In genomic region chr1:41235893-41236292, GRCh38 we compare ENCODE assay signal across 29 cellular contexts.
"Had no signal": no experiment of that assay in that cellular context is flagged by ENCODE, and none has a peak within 500 bp of the region (broad histone marks: within the 10 kb centered on the region; RNA-seq: fewer than 3 reads in every experiment).

No MANE protein-coding gene starts in this region.

- DNase-seq: activated B cell treated with CpG ODN at 0.5 μM for 24 hours; activated CD4-positive, alpha-beta memory T cell treated with anti-CD3 and anti-CD28 coated beads for 36 hours; activated CD4-positive, alpha-beta T cell treated with anti-CD3 and anti-CD28 coated beads for 4 hours; activated CD4-positive, alpha-beta T cell treated with anti-CD3 and anti-CD28 coated beads, Interleukin-2, amount 50 U/mL, for 1 hour; activated CD4-positive, alpha-beta T cell treated with anti-CD3 and anti-CD28 coated beads, Interleukin-2, amount 50 U/mL, for 4 hours; activated CD4-positive, CD25-positive, alpha-beta regulatory T cell treated with anti-CD3 and anti-CD28 coated beads, Interleukin-2, amount 50 U/mL, for 72 hours; activated CD8-positive, alpha-beta memory T cell treated with anti-CD3 and anti-CD28 coated beads, Interleukin-2, amount 50 U/mL, for 4 hours; activated CD8-positive, alpha-beta T cell treated with anti-CD3 and anti-CD28 coated beads for 36 hours; activated effector memory CD4-positive, alpha-beta T cell treated with Interleukin-2 at 50 U/mL for 16 hours; activated gamma-delta T cell; activated naive CD4-positive, alpha-beta T cell treated with anti-CD3 and anti-CD28 coated beads, Interleukin-2, amount 10 ng/mL, durations not matched to agents 7 days and 5 days; activated naive CD4-positive, alpha-beta T cell treated with Interleukin-2 at 50 U/mL for 16 hours; activated naive CD8-positive, alpha-beta T cell treated with anti-CD3 and anti-CD28 coated beads, Interleukin-2, amount 10 ng/mL, durations not matched to agents 7 days and 5 days; activated naive CD8-positive, alpha-beta T cell treated with anti-CD3 and anti-CD28 coated beads, Interleukin-2, amount 50 U/mL, for 24 hours; activated T-cell treated with anti-CD3 and anti-CD28 coated beads for 4 hours; activated T-cell treated with anti-CD3 and anti-CD28 coated beads, Interleukin-2, amount 50 U/mL, for 1 hour; activated T-cell treated with anti-CD3 and anti-CD28 coated beads, Interleukin-2, amount 50 U/mL, for 4 hours; amygdala; anterior cingulate cortex; central memory CD4-positive, alpha-beta T cell; T-cell; T-helper 2 cell; T-helper 9 cell had no signal

- H3K36me3 ChIP-seq: ascending aorta had no signal

- H3K27ac Mint-ChIP-seq: activated B cell treated with CpG ODN at 0.5 μM for 24 hours; activated CD4-positive, alpha-beta memory T cell treated with anti-CD3 and anti-CD28 coated beads for 36 hours; activated CD4-positive, alpha-beta T cell treated with anti-CD3 and anti-CD28 coated beads, Interleukin-2, amount 10 ng/mL, durations not matched to agents 24 days and 14 days; activated CD8-positive, alpha-beta T cell treated with anti-CD3 and anti-CD28 coated beads for 36 hours; activated naive CD4-positive, alpha-beta T cell treated with anti-CD3 and anti-CD28 coated beads, Interleukin-2, amount 10 ng/mL, durations not matched to agents 7 days and 5 days; activated naive CD8-positive, alpha-beta T cell; activated naive CD8-positive, alpha-beta T cell treated with anti-CD3 and anti-CD28 coated beads, Interleukin-2, amount 10 ng/mL, durations not matched to agents 7 days and 5 days; activated naive CD8-positive, alpha-beta T cell treated with anti-CD3 and anti-CD28 coated beads, Interleukin-2, amount 50 U/mL, for 24 hours; activated T-helper 2 cell treated with anti-CD3 and anti-CD28 coated beads, Interferon-gamma antibody, Interleukin-2, Interleukin-4, amounts not matched to agents 10 μg/mL and 5 μg/mL and 100 μg/mL, durations not matched to agents 14 hours and 24 hours and 36 hours; brain; T-cell; T-helper 2 cell treated with Interferon-gamma antibody and Interleukin-4, amounts not matched to agents 5 μg/mL and 100 μg/mL, for 36 hours had no signal

- H3K27me3 ChIP-seq: ascending aorta had no signal

- ATAC-seq: activated CD8-positive, alpha-beta T cell treated with anti-CD3 and anti-CD28 coated beads for 36 hours; activated naive CD8-positive, alpha-beta T cell treated with anti-CD3 and anti-CD28 coated beads, Interleukin-2, amount 50 U/mL, for 24 hours; activated T-cell treated with anti-CD3 and anti-CD28 coated beads, Interleukin-2, amount 50 U/mL, for 4 hours; T-cell had no signal

- H3K27ac ChIP-seq: ascending aorta had no signal

- H3K27me3 Mint-ChIP-seq: activated B cell treated with CpG ODN at 0.5 μM for 24 hours; activated CD4-positive, alpha-beta memory T cell treated with anti-CD3 and anti-CD28 coated beads for 36 hours; activated CD4-positive, alpha-beta T cell treated with anti-CD3 and anti-CD28 coated beads, Interleukin-2, amount 10 ng/mL, durations not matched to agents 24 days and 14 days; activated CD8-positive, alpha-beta T cell treated with anti-CD3 and anti-CD28 coated beads for 36 hours; activated naive CD4-positive, alpha-beta T cell treated with anti-CD3 and anti-CD28 coated beads, Interleukin-2, amount 10 ng/mL, durations not matched to agents 7 days and 5 days; activated naive CD8-positive, alpha-beta T cell; activated naive CD8-positive, alpha-beta T cell treated with anti-CD3 and anti-CD28 coated beads, Interleukin-2, amount 10 ng/mL, durations not matched to agents 7 days and 5 days; activated naive CD8-positive, alpha-beta T cell treated with anti-CD3 and anti-CD28 coated beads, Interleukin-2, amount 50 U/mL, for 24 hours; brain; T-cell had no signal

- H3K36me3 Mint-ChIP-seq: activated naive CD8-positive, alpha-beta T cell; T-cell had no signal

- H3K4me3 Mint-ChIP-seq: activated B cell treated with CpG ODN at 0.5 μM for 24 hours; activated CD4-positive, alpha-beta memory T cell treated with anti-CD3 and anti-CD28 coated beads for 36 hours; activated CD4-positive, alpha-beta T cell treated with anti-CD3 and anti-CD28 coated beads, Interleukin-2, amount 10 ng/mL, durations not matched to agents 24 days and 14 days; activated CD8-positive, alpha-beta T cell treated with anti-CD3 and anti-CD28 coated beads for 36 hours; activated naive CD4-positive, alpha-beta T cell treated with anti-CD3 and anti-CD28 coated beads, Interleukin-2, amount 10 ng/mL, durations not matched to agents 7 days and 5 days; activated naive CD8-positive, alpha-beta T cell; activated naive CD8-positive, alpha-beta T cell treated with anti-CD3 and anti-CD28 coated beads, Interleukin-2, amount 10 ng/mL, durations not matched to agents 7 days and 5 days; activated naive CD8-positive, alpha-beta T cell treated with anti-CD3 and anti-CD28 coated beads, Interleukin-2, amount 50 U/mL, for 24 hours; activated T-cell treated with anti-CD3 and anti-CD28 coated beads, Interleukin-2, amount 50 U/mL, for 4 hours; brain; T-cell; T-helper 2 cell treated with Interferon-gamma antibody and Interleukin-4, amounts not matched to agents 5 μg/mL and 100 μg/mL, for 36 hours had no signal

- H3K9me3 ChIP-seq: ascending aorta had no signal

- H3K4me3 ChIP-seq: ascending aorta had no signal
